In genomic region chr19:56141416-56141992, GRCh38 we compare ENCODE assay signal across 8 cellular contexts. TPM values are rescaled to one million over a fixed set of nuclear protein-coding genes. Genes with fewer than 3 reads are reported as not detected.
DNase-seq lines count a peak whose midpoint lies in the region; ATAC-seq, FAIRE-seq and TF ChIP-seq lines count a peak whose summit lies in the region.

No MANE protein-coding gene starts in this region.

- no peaks in the 10 kb centered on the region for H3K27me3 ChIP-seq in AG04450 (ENCODE audit: control insufficient read depth, insufficient read depth, low read length)
- no peaks in the 10 kb centered on the region for H3K27me3 ChIP-seq in spleen (replicated peaks in 1 of 7)

- no peaks in the 10 kb centered on the region for H3K27me3 Mint-ChIP-seq in activated T-cell treated with anti-CD3 and anti-CD28 coated beads, Interleukin-2, amount 50 U/mL, for 72 hours (ENCODE audit: low read depth)
- H3K27me3 Mint-ChIP-seq in glutamatergic neuron (ENCODE audit: unreplicated experiment), result peaks cover 7% of the 10 kb centered on the region

- CTCF ChIA-PET in AG04450 (lab: Charles Lee), result interaction anchor here (0.6 to 2.5 kb wide), 4 partner anchors 12 to 584 kb away, joined by 3 to 10 read pairs (median 4); no protein-coding TSS in a partner anchor

- H3K36me3 ChIP-seq in spleen, result peaks cover 0 to 16% (median 2%) of the 10 kb centered on the region in 6 donors

- TF ChIP-seq CTCF in AG04450 (IDR thresholded peaks at IDR 0.05; ENCODE audit: low read depth, low read length) (no peak), glutamatergic neuron (IDR thresholded peaks at IDR 0.05; ENCODE audit: partially characterized antibody, unreplicated experiment) (no peak), spleen (IDR thresholded peaks at IDR 0.05 in 8 of 11, conservative IDR thresholded peaks at IDR 0.05 in 3 of 11) (no peak)

- no peak overlapping the region for H3K27ac ChIP-seq in AG04450 (ENCODE audit: low read depth, low read length)
- H3K27ac ChIP-seq in spleen, result peak overlapping the region in 7 of 8 donors; percentile 79 to 93 (median 87)

- POLR2A ChIA-PET in AG04450 (lab: Yijun Ruan, JAX), result interaction anchor here (0.6 to 2.6 kb wide), 4 partner anchors 21 to 53 kb away, joined by 3 to 12 read pairs (median 4); partner anchors contain the start of gene ZNF787

- peaks cover 0 to 3% of the 10 kb centered on the region in 2 donors for H3K36me3 Mint-ChIP-seq in activated T-cell treated with anti-CD3 and anti-CD28 coated beads, Interleukin-2, amount 50 U/mL, for 72 hours (ENCODE audit: insufficient read depth in 2 of 2)
- H3K36me3 Mint-ChIP-seq in glutamatergic neuron (ENCODE audit: unreplicated experiment), result no peaks in the 10 kb centered on the region

- H3K4me3 Mint-ChIP-seq in activated T-cell treated with anti-CD3 and anti-CD28 coated beads, Interleukin-2, amount 50 U/mL, for 72 hours, result peak overlapping the region; percentile 93 to 94
- peak overlapping the region; percentile 95 for H3K4me3 Mint-ChIP-seq in glutamatergic neuron (ENCODE audit: unreplicated experiment)

- ATAC-seq in activated T-cell treated with anti-CD3 and anti-CD28 coated beads, Interleukin-2, amount 50 U/mL, for 72 hours (replicated peaks in 1 of 2), result no peak
- ATAC-seq in HG02610 (IDR thresholded peaks at IDR 0.05; ENCODE audit: unreplicated experiment), result no peak

- H3K27ac Mint-ChIP-seq in activated T-cell treated with anti-CD3 and anti-CD28 coated beads, Interleukin-2, amount 50 U/mL, for 72 hours, result peak overlapping the region; percentile 93
- H3K27ac Mint-ChIP-seq in glutamatergic neuron (ENCODE audit: unreplicated experiment), result peak overlapping the region; percentile 49

- WGBS in spleen, 5 donors, result 1 to 5% (median 3%) methylated on average over 18 to 26 of the region's 26 CpGs

- DNase-seq in AG04450 (ENCODE audit: low read depth, low spot score), result no peak
- DNase-seq in HPDE6-E6E7 (ENCODE audit: extremely low spot score), result peak; percentile 32
- peak; percentile 34 to 35 for DNase-seq in activated T-cell treated with anti-CD3 and anti-CD28 coated beads, Interleukin-2, amount 50 U/mL, for 72 hours
- DNase-seq in glutamatergic neuron, result no peak
- DNase-seq in spleen, result peak; percentile 86
- DNase-seq in NK-92 (lab: John Stamatoyannopoulos, UW; ENCODE audit: unreplicated experiment), result no peak
- DNase-seq in urothelium cell line (ENCODE audit: low spot score), result no peak

- no peak for FAIRE-seq in urothelium cell line (lab: Jason Lieb, UNC)

- H3K4me3 ChIP-seq in AG04450 (ENCODE audit: low read depth, low read length) (peak overlapping the region; percentile 75), spleen (peak overlapping the region; percentile 54 to 76 (median 64))

- intact Hi-C loops in spleen (cut with DNase I; ENCODE audit: low total_unique reads), result no loop called here

- H3K4me1 ChIP-seq in spleen, result peaks cover 10 to 64% (median 32%) of the 10 kb centered on the region in 6 donors

- H3K4me1 Mint-ChIP-seq in activated T-cell treated with anti-CD3 and anti-CD28 coated beads, Interleukin-2, amount 50 U/mL, for 72 hours (ENCODE audit: low read depth), result peaks cover 44% of the 10 kb centered on the region
- peaks cover 18% of the 10 kb centered on the region for H3K4me1 Mint-ChIP-seq in glutamatergic neuron (ENCODE audit: low read depth, unreplicated experiment)

- no peak for TF ChIP-seq POLR2A in spleen (IDR thresholded peaks at IDR 0.05)

- H3K9me3 ChIP-seq in AG04450 (ENCODE audit: control insufficient read depth, insufficient read depth, low read length) (no peaks in the 10 kb centered on the region), spleen (no peaks in the 10 kb centered on the region)

- no peaks in the 10 kb centered on the region for H3K9me3 Mint-ChIP-seq in activated T-cell treated with anti-CD3 and anti-CD28 coated beads, Interleukin-2, amount 50 U/mL, for 72 hours
- peaks cover 11% of the 10 kb centered on the region for H3K9me3 Mint-ChIP-seq in glutamatergic neuron (ENCODE audit: unreplicated experiment)

RNA-seq across cellular contexts. Expression of gene ZNF444, which starts 0.4 kb away (rescaled TPM):
- 9.9 and 11.6 TPM in 2 replicates for polyA plus RNA-seq in AG04450 (2011; rRNA removed)
- 5.5 and 6.6 TPM in 2 replicates for polyA minus RNA-seq in AG04450 (2011; rRNA and poly(A)+ RNA removed)
- total RNA-seq in activated T-cell treated with anti-CD3 and anti-CD28 coated beads, Interleukin-2, amount 50 U/mL, for 72 hours, result 10 to 100 TPM; 37.1 to 42.9 TPM
- total RNA-seq in glutamatergic neuron (ENCODE audit: unreplicated experiment), result 56.9 TPM
- total RNA-seq in spleen, result 10 to 100 TPM; 17.0 to 27.9 (median 23.1) TPM
- 10 to 100 TPM; 17.0 to 35.1 (median 22.6) TPM for polyA plus RNA-seq in spleen

RNA-seq across cellular contexts. Expression of gene ZNF787, which starts 20.4 kb away (rescaled TPM):
- polyA plus RNA-seq in AG04450 (2011; rRNA removed), result 4.5 and 8.5 TPM in 2 replicates
- 2.0 and 3.0 TPM in 2 replicates for polyA minus RNA-seq in AG04450 (2011; rRNA and poly(A)+ RNA removed)
- 10 to 100 TPM; 38.3 to 45.9 TPM for total RNA-seq in activated T-cell treated with anti-CD3 and anti-CD28 coated beads, Interleukin-2, amount 50 U/mL, for 72 hours
- total RNA-seq in glutamatergic neuron (ENCODE audit: unreplicated experiment), result 59.7 TPM
- total RNA-seq in spleen, result 10 to 100 TPM; 18.0 to 53.8 (median 42.8) TPM
- 10 to 100 TPM; 16.6 to 39.0 (median 21.1) TPM for polyA plus RNA-seq in spleen

RNA-seq across cellular contexts. Expression of gene GALP, which starts 34.3 kb away (rescaled TPM):
- polyA plus RNA-seq in AG04450 (2011; rRNA removed), result not detected in 2 replicates
- not detected in 2 replicates for polyA minus RNA-seq in AG04450 (2011; rRNA and poly(A)+ RNA removed)
- not detected for total RNA-seq in activated T-cell treated with anti-CD3 and anti-CD28 coated beads, Interleukin-2, amount 50 U/mL, for 72 hours
- not detected for total RNA-seq in glutamatergic neuron (ENCODE audit: unreplicated experiment)
- total RNA-seq in spleen, result not detected
- polyA plus RNA-seq in spleen, result not detected

RNA-seq across cellular contexts. Expression of gene ZSCAN5B, which starts 56.1 kb away (rescaled TPM):
- polyA plus RNA-seq in AG04450 (2011; rRNA removed) (not detected in 2 replicates), spleen (under 1 TPM in 2 of 3 donors, not detected in 1; 0.03 to 0.11 TPM)
- polyA minus RNA-seq in AG04450 (2011; rRNA and poly(A)+ RNA removed), result not detected in 2 replicates
- total RNA-seq in activated T-cell treated with anti-CD3 and anti-CD28 coated beads, Interleukin-2, amount 50 U/mL, for 72 hours, result not detected
- total RNA-seq in glutamatergic neuron (ENCODE audit: unreplicated experiment) (not detected), spleen (not detected)

Comparison
In these comparisons a context has a peak if more than half of its experiments do, and no peak if none do; other contexts are left out.
1. DNase-seq: peak in HPDE6-E6E7 (single experiment), activated T-cell treated with anti-CD3 and anti-CD28 coated beads, Interleukin-2, amount 50 U/mL, for 72 hours (2 of 2) and spleen (single experiment); none in AG04450 (single experiment), glutamatergic neuron (single experiment), NK-92 (single experiment) and urothelium cell line (single experiment).